Comparison of ENCODE assay signal across 17 cellular contexts in the genomic region with DNA sequence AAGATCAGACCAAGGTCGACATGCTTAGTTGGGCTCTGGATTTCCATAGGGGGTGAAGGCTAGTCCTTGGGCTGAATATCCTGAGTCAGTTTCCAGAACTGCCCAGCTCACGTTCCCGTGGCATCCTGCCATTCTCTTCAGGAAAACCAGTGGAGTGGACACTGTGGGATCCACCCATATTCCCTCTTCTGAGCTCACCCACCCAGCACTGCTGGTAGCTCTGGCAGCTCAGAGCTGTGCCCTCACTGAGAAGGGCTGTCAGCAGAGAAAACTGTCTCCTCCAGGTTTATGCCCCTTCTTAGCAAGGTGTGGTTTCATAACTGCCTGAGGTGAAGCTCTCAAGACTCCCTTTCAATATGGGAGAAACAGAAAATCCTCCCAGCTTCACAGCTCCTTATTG.
"Had no signal": no experiment of that assay in that cellular context is flagged by ENCODE, and none has a peak within 500 bp of the region (broad histone marks: within the 10 kb centered on the region; RNA-seq: fewer than 3 reads in every experiment).

No MANE protein-coding gene starts in this region.

- H3K27me3 Mint-ChIP-seq: stimulated activated naive CD8-positive, alpha-beta T cell treated with anti-CD3 and anti-CD28 coated beads, Interleukin-15, amount 100 ng/mL, for 72 hours; T-helper 17 cell had no signal

- H3K27ac Mint-ChIP-seq: nephron progenitor cell; stimulated activated naive CD8-positive, alpha-beta T cell treated with anti-CD3 and anti-CD28 coated beads, Interleukin-15, amount 100 ng/mL, for 72 hours; T-helper 17 cell had no signal

- H3K27ac ChIP-seq: breast epithelium, left ventricle myocardium inferior, prostate gland, right lobe of liver, testis, upper lobe of right lung had no signal

- H3K36me3 ChIP-seq: breast epithelium, left ventricle myocardium inferior, prostate gland, right lobe of liver, upper lobe of right lung had no signal

- ATAC-seq: right lobe of liver; stimulated activated naive CD8-positive, alpha-beta T cell treated with anti-CD3 and anti-CD28 coated beads, Interleukin-15, amount 100 ng/mL, for 72 hours; T-helper 17 cell; upper lobe of right lung had no signal

- H3K4me2 ChIP-seq: smooth muscle cell had no signal

- H3K9me3 ChIP-seq: breast epithelium, left ventricle myocardium inferior, prostate gland, right lobe of liver, testis, upper lobe of right lung had no signal

- DNase-seq: activated CD4-positive, alpha-beta T cell treated with anti-CD3 and anti-CD28 coated beads for 48 hours; activated naive CD4-positive, alpha-beta T cell treated with Interleukin-2 at 50 U/mL for 16 hours; activated T-cell treated with anti-CD3 and anti-CD28 coated beads for 4 hours; aorta; erythroblast; hippocampal formation; left ventricle myocardium inferior; mesenchymal stem cell; nephron progenitor cell; right lobe of liver; stimulated activated naive CD8-positive, alpha-beta T cell treated with anti-CD3 and anti-CD28 coated beads, Interleukin-15, amount 100 ng/mL, for 72 hours; T-helper 17 cell; testis; upper lobe of right lung had no signal

- H3K4me3 ChIP-seq: breast epithelium, left ventricle myocardium inferior, prostate gland, right lobe of liver, smooth muscle cell, testis, upper lobe of right lung had no signal

- H3K4me1 ChIP-seq: breast epithelium, left ventricle myocardium inferior, prostate gland, testis, upper lobe of right lung had no signal

- H3K9me3 Mint-ChIP-seq: nephron progenitor cell; stimulated activated naive CD8-positive, alpha-beta T cell treated with anti-CD3 and anti-CD28 coated beads, Interleukin-15, amount 100 ng/mL, for 72 hours had no signal

- H3K27me3 ChIP-seq: right lobe of liver, testis, upper lobe of right lung had no signal

- H3K4me1 Mint-ChIP-seq: nephron progenitor cell had no signal

- H3K4me3 Mint-ChIP-seq: nephron progenitor cell; stimulated activated naive CD8-positive, alpha-beta T cell treated with anti-CD3 and anti-CD28 coated beads, Interleukin-15, amount 100 ng/mL, for 72 hours; T-helper 17 cell had no signal
